ENCODE assay signal across 8 cellular contexts in the genomic region with DNA sequence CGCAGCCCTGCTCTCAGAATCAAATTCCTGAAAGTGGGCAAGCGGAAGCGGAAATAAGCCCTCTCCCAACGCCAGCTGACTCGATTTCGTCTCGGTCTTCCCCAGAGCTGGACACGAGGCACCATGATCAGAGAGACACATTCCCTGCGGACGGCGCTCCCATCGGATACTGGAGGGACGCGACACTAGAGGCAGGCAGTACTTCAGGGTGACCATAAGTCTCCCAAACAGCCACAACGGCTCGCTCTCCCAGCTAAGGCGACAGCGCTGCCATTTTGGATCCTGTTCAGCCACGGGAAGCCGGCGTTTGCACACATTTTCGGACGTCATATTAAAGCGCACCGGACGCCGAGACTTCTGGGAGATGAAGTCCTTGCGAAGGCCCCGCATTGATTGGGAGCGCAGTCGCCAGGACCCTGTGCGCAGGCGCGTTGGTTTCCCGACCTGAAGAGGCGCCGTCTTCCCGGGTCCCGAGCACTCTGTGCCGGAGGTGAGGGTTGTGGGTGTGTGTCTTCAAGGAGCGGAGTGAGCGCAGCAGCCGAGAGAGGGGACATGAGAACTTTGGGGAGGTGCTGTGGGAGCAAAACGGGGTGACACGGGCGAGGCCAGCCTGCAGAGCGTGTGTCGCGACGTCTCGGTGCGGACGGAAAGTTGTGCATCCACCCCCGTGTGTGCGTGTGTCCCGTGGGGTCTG. TPM values are rescaled to one million over a fixed set of nuclear protein-coding genes. Genes with fewer than 3 reads are reported as not detected.
DNase-seq lines count a peak whose midpoint lies in the region; ATAC-seq and TF ChIP-seq lines count a peak whose summit lies in the region.

A gene (plus strand): TSS at position 439 of the 694 bp plus-strand sequence. CDS start 10,418 bp downstream, outside the sequence.

- H3K36me3 Mint-ChIP-seq in CD4-positive, CD25-positive, alpha-beta regulatory T cell: peaks cover 5% of the 10 kb centered on the region

- H3K27ac ChIP-seq in CD4-positive, CD25-positive, alpha-beta regulatory T cell (ENCODE audit: insufficient read depth, low read length, poor library complexity, severe bottlenecking): peak within 1 kb of the TSS; percentile 88
- peak within 1 kb of the TSS; percentile 93 to 94 for H3K27ac ChIP-seq in left lung

- H3K9me3 ChIP-seq in CD4-positive, CD25-positive, alpha-beta regulatory T cell (ENCODE audit: control insufficient read depth in 2 of 2, low read length in 2 of 2): no peaks in the 10 kb centered on the region
- no peaks in the 10 kb centered on the region for H3K9me3 ChIP-seq in left lung

- peaks cover 4% of the 10 kb centered on the region for H3K27me3 Mint-ChIP-seq in CD4-positive, CD25-positive, alpha-beta regulatory T cell

- peak; percentile 96 to 98 (median 98) for DNase-seq in CD4-positive, CD25-positive, alpha-beta regulatory T cell
- peak; percentile 82 for DNase-seq in NCI-H748 treated with DMSO at 0.1 percent for 48 hours (lab: John Stamatoyannopoulos, UW)
- DNase-seq in activated CD4-positive, alpha-beta T cell treated with anti-CD3 and anti-CD28 coated beads, Interleukin-2, amount 50 U/mL, for 4 hours: peak; percentile 96
- DNase-seq in dermis blood vessel endothelial cell: peak; percentile 99
- peak; percentile 98 for DNase-seq in left lung
- DNase-seq in stimulated activated CD4-positive, alpha-beta T cell treated with anti-CD3 and anti-CD28 coated beads, Interleukin-2, amount 100 ng/mL, for 4 hours (ENCODE audit: low read depth): peak; percentile 95

- H3K27me3 ChIP-seq in CD4-positive, CD25-positive, alpha-beta regulatory T cell (ENCODE audit: control insufficient read depth, insufficient read depth, low read length): no peaks in the 10 kb centered on the region
- no peaks in the 10 kb centered on the region for H3K27me3 ChIP-seq in left lung

- ATAC-seq in CD4-positive, CD25-positive, alpha-beta regulatory T cell (ENCODE audit: low read depth in 2 of 2): peak; percentile 93 to 94
- ATAC-seq in GM19397 (IDR thresholded peaks at IDR 0.05; ENCODE audit: unreplicated experiment) (peak; percentile 94), HG03565 (IDR thresholded peaks at IDR 0.05; ENCODE audit: unreplicated experiment) (peak; percentile 93), left lung (peak; percentile 98)

- TF ChIP-seq CTCF in left lung (IDR thresholded peaks at IDR 0.05): no peak

- intact Hi-C loops in left lung (cut with DNase I): no loop called here

- peaks cover 0 to 3% (median 0%) of the 10 kb centered on the region in 7 donors for H3K9me3 Mint-ChIP-seq in CD4-positive, CD25-positive, alpha-beta regulatory T cell

- H3K36me3 ChIP-seq in CD4-positive, CD25-positive, alpha-beta regulatory T cell (ENCODE audit: control insufficient read depth, insufficient read depth, low read length): no peaks in the 10 kb centered on the region
- H3K36me3 ChIP-seq in left lung: no peaks in the 10 kb centered on the region

- peaks cover 17 to 48% (median 26%) of the 10 kb centered on the region in 4 donors for H3K4me1 Mint-ChIP-seq in CD4-positive, CD25-positive, alpha-beta regulatory T cell

- peak within 1 kb of the TSS; percentile 94 for H3K4me3 ChIP-seq in CD4-positive, CD25-positive, alpha-beta regulatory T cell (ENCODE audit: low read depth, low read length)
- peak within 1 kb of the TSS; percentile 65 to 91 for H3K4me3 ChIP-seq in left lung

- H3K4me3 Mint-ChIP-seq in CD4-positive, CD25-positive, alpha-beta regulatory T cell: peak within 1 kb of the TSS; percentile 98 to 100 (median 99)

- peaks cover 22% of the 10 kb centered on the region for H3K4me1 ChIP-seq in CD4-positive, CD25-positive, alpha-beta regulatory T cell (ENCODE audit: control insufficient read depth, insufficient read depth, low read length, poor library complexity, severe bottlenecking)
- peaks cover 13 to 21% of the 10 kb centered on the region in 2 donors for H3K4me1 ChIP-seq in left lung

- H3K27ac Mint-ChIP-seq in CD4-positive, CD25-positive, alpha-beta regulatory T cell: peak within 1 kb of the TSS; percentile 97 to 99 (median 99)

RNA-seq across cellular contexts. Expression of the gene that starts here (rescaled TPM):
- 1.8 TPM for total RNA-seq in CD4-positive, CD25-positive, alpha-beta regulatory T cell
- 1 to 10 TPM; 2.4 to 4.6 (median 3.6) TPM for polyA plus RNA-seq in CD4-positive, CD25-positive, alpha-beta regulatory T cell
- total RNA-seq in dermis blood vessel endothelial cell (8.8 and 12.4 TPM in 2 replicates), left lung (1 to 10 TPM; 4.1 to 4.9 TPM)

Comparison
In these comparisons a context has a peak if more than half of its experiments do, and no peak if none do; other contexts are left out.
1. Peak in every context shown above with its lines: DNase-seq, ATAC-seq, H3K4me3 ChIP-seq and H3K27ac ChIP-seq.